In the genomic region with DNA sequence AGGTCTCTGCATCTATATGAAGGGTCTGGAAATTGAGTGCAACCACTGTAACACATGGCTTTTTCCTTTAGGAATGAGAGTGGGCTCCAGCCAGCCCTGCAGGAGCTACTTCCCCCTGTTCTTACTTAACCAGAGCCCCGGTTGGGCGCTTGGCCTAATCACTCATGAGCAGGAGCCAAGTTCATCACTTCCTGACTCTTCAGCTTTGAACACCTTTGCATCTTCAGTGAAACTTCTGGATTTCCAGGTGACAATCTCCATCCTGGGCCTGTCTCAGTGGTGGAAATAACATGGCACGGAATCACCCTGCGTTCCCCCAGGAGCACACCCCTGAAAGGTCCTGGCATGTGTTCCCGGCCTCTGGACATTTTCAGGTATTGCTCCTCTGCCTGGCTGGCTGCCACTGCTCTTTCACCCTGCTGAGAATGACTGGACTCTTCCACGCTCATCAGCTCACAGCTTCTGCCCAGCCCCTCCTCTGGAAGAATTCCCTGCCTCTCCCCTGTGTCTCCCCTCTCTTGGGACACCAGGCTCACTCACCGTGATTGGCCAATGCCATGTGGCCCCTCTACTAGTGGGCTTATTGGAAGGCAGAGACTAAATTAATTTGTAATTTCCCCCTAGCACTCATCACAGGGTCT, we compare ENCODE assay signal across 21 cellular contexts.
DNase-seq lines count a peak whose midpoint lies in the region; ATAC-seq and TF ChIP-seq lines count a peak whose summit lies in the region.
"Had no signal": no experiment of that assay in that cellular context is flagged by ENCODE, and none has a peak within 500 bp of the region (broad histone marks: within the 10 kb centered on the region; RNA-seq: fewer than 3 reads in every experiment).

No MANE protein-coding gene starts in this region.

- H3K27me3 ChIP-seq in SJCRH30 = peaks cover 24% of the 10 kb centered on the region; the same call in 1 of the 2 replicates

- in situ Hi-C loops in astrocyte of the spinal cord (cut with HindIII; ENCODE audit: low sequenced_read_pairs) = no loop called here

- intact Hi-C loops in activated CD4-positive, alpha-beta T cell treated with anti-CD3 and anti-CD28 coated beads, Interleukin-2, amount 10 ng/mL, durations not matched to agents 24 days and 14 days (cut with micrococcal nuclease) = no loop called here
- intact Hi-C loops in lower leg skin (cut with DNase I; ENCODE audit: low total_unique reads) = no loop called here

- H3K4me1 ChIP-seq in SJCRH30 = no peaks in the 10 kb centered on the region

- H3K36me3 ChIP-seq in SJCRH30 = no peaks in the 10 kb centered on the region

- no peaks in the 10 kb centered on the region for H3K27me3 Mint-ChIP-seq in activated CD4-positive, alpha-beta T cell treated with anti-CD3 and anti-CD28 coated beads, Interleukin-2, amount 10 ng/mL, durations not matched to agents 24 days and 14 days

- H3K27ac ChIP-seq in SJCRH30 = no peak overlapping the region
- H3K27ac ChIP-seq: 22Rv1 had no signal

- H3K4me3 Mint-ChIP-seq in activated CD4-positive, alpha-beta T cell treated with anti-CD3 and anti-CD28 coated beads, Interleukin-2, amount 10 ng/mL, durations not matched to agents 24 days and 14 days = no peak overlapping the region
- H3K4me3 Mint-ChIP-seq: CD8-positive, alpha-beta T cell had no signal

- TF ChIP-seq CTCF in astrocyte of the spinal cord (IDR thresholded peaks at IDR 0.05; ENCODE audit: low read depth, low read length) = no peak
- TF ChIP-seq CTCF in lower leg skin (IDR thresholded peaks at IDR 0.05) = no peak

- 85 to 86% methylated on average over 7 of the region's 7 CpGs for WGBS in lower leg skin, 2 donors

- H3K4me3 ChIP-seq in astrocyte of the spinal cord (ENCODE audit: low read depth, low read length) = no peak overlapping the region
- H3K4me3 ChIP-seq in lower leg skin (ENCODE audit: low read depth, poor library complexity, severe bottlenecking) = no peak overlapping the region
- H3K4me3 ChIP-seq in SJCRH30 = no peak overlapping the region

- ATAC-seq in GM21381 (IDR thresholded peaks at IDR 0.05; ENCODE audit: unreplicated experiment) = no peak
- ATAC-seq: CD8-positive, alpha-beta T cell had no signal

- TF ChIP-seq POLR2A in lower leg skin (IDR thresholded peaks at IDR 0.05) = no peak

- no peaks in the 10 kb centered on the region for H3K9me3 ChIP-seq in SJCRH30 (replicated peaks)
- H3K9me3 ChIP-seq: SK-N-SH had no signal

- no peaks in the 10 kb centered on the region for H3K4me1 Mint-ChIP-seq in activated CD4-positive, alpha-beta T cell treated with anti-CD3 and anti-CD28 coated beads, Interleukin-2, amount 10 ng/mL, durations not matched to agents 24 days and 14 days

- no peaks in the 10 kb centered on the region for H3K9me3 Mint-ChIP-seq in activated CD4-positive, alpha-beta T cell treated with anti-CD3 and anti-CD28 coated beads, Interleukin-2, amount 10 ng/mL, durations not matched to agents 24 days and 14 days
- H3K9me3 Mint-ChIP-seq: CD8-positive, alpha-beta T cell had no signal

- peak overlapping the region; percentile 18 for H3K27ac Mint-ChIP-seq in activated CD4-positive, alpha-beta T cell treated with anti-CD3 and anti-CD28 coated beads, Interleukin-2, amount 10 ng/mL, durations not matched to agents 24 days and 14 days
- H3K27ac Mint-ChIP-seq: CD8-positive, alpha-beta T cell had no signal

- H3K36me3 Mint-ChIP-seq in activated CD4-positive, alpha-beta T cell treated with anti-CD3 and anti-CD28 coated beads, Interleukin-2, amount 10 ng/mL, durations not matched to agents 24 days and 14 days (ENCODE audit: low read depth) = no peaks in the 10 kb centered on the region
- H3K36me3 Mint-ChIP-seq: CD8-positive, alpha-beta T cell had no signal

- DNase-seq in activated CD4-positive, alpha-beta T cell treated with anti-CD3 and anti-CD28 coated beads, Interleukin-2, amount 10 ng/mL, durations not matched to agents 24 days and 14 days = peak; percentile 37
- DNase-seq in activated CD4-positive, alpha-beta T cell treated with anti-CD3 and anti-CD28 coated beads, Interleukin-2, amount 50 U/mL, for 1 hour = no peak
- DNase-seq in GM03348 (ENCODE audit: low spot score) (peak; percentile 2), astrocyte of the spinal cord (ENCODE audit: low read depth, low spot score) (peak; percentile 16), lower leg skin (ENCODE audit: low spot score in 2 of 2) (peak; percentile 10 to 75), SJCRH30 (no peak), UCSD-AML1 (lab: John Stamatoyannopoulos, UW; ENCODE audit: unreplicated experiment) (no peak)
- DNase-seq: C1 segment of cervical spinal cord; CD8-positive, alpha-beta T cell; DND-41; KG1; MV-4-11; NCI-H1105 treated with DMSO at 0.1 percent for 48 hours; NCI-H2029 treated with DMSO at 0.1 percent for 48 hours; NCI-H2171; NCI-H345; NCI-H524; SHP77 treated with DMSO at 0.1 percent for 48 hours; SK-N-SH had no signal

Comparison
In these comparisons a context has a peak if more than half of its experiments do, and no peak if none do; other contexts are left out.
1. DNase-seq: peak in activated CD4-positive, alpha-beta T cell treated with anti-CD3 and anti-CD28 coated beads, Interleukin-2, amount 10 ng/mL, durations not matched to agents 24 days and 14 days (single experiment), GM03348 (single experiment), astrocyte of the spinal cord (single experiment) and lower leg skin (2 of 2); none in activated CD4-positive, alpha-beta T cell treated with anti-CD3 and anti-CD28 coated beads, Interleukin-2, amount 50 U/mL, for 1 hour (single experiment), SJCRH30 (0 of 2) and UCSD-AML1 (single experiment).